9 cellular contexts compared by ENCODE assay signal in the genomic region with DNA sequence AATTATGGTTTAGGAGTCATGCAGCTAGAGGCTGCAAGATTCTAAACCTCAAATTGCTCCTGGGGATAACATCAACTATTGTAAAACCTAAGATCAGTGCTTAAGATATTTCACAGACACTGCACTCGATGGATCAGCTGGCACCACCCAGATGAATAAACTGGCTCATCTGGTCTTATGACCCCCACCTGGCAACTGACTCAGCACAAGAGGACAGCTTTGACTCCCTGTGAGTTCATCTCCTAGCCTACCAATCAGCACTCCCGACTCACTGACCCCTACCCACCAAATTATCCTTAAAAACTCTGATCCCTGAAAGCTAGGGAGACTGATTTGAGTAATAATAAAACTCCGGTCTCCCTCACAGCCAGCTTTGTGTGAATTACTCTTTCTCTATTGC. TPM values are rescaled to one million over a fixed set of nuclear protein-coding genes. Genes with fewer than 3 reads are reported as not detected.
DNase-seq lines count a peak whose midpoint lies in the region; ATAC-seq, FAIRE-seq and TF ChIP-seq lines count a peak whose summit lies in the region.
"Had no signal": no experiment of that assay in that cellular context is flagged by ENCODE, and none has a peak within 500 bp of the region (broad histone marks: within the 10 kb centered on the region; RNA-seq: fewer than 3 reads in every experiment).

No MANE protein-coding gene starts in this region.

- H3K9ac ChIP-seq in parathyroid adenoma = no peak overlapping the region

- H3K4me1 ChIP-seq in parathyroid adenoma = peaks cover 17% of the 10 kb centered on the region

- FAIRE-seq in H54 (lab: Jason Lieb, UNC) = no peak

- peak overlapping the region; percentile 63 for H3K4me2 ChIP-seq in parathyroid adenoma (ENCODE audit: low read length)

- H3K4me3 ChIP-seq in dorsolateral prefrontal cortex = peak overlapping the region in 53 of 59 donors; percentile 52 to 90 (median 77)
- no peak overlapping the region for H3K4me3 ChIP-seq in parathyroid adenoma (ENCODE audit: low read depth, low read length)

- H3K9me3 ChIP-seq in parathyroid adenoma (ENCODE audit: control insufficient read depth, low read length) = no peaks in the 10 kb centered on the region
- H3K9me3 ChIP-seq: body of pancreas had no signal

- TF ChIP-seq CTCF in dorsolateral prefrontal cortex (IDR thresholded peaks at IDR 0.05 in 54 of 56, conservative IDR thresholded peaks at IDR 0.05 in 2 of 56; ENCODE audit: low read depth in 1 of 56, partially characterized antibody in 56 of 56) (no peak), parathyroid adenoma (IDR thresholded peaks at IDR 0.05) (no peak)

- DNase-seq in ELR (ENCODE audit: low read depth) (peak; percentile 6), NCI-H69 (lab: John Stamatoyannopoulos, UW) (peak; percentile 25), dorsolateral prefrontal cortex (no peak), medulla oblongata (ENCODE audit: extremely low spot score) (no peak), H54 (ENCODE audit: insufficient read length, low spot score) (no peak)
- no peak for DNase-seq in stimulated activated naive CD4-positive, alpha-beta T cell treated with Interleukin-2 at 50 U/mL for 16 hours (lab: John Stamatoyannopoulos, UW)

- intact Hi-C loops in dorsolateral prefrontal cortex (cut with DNase I) = loop anchor here in 1 of 2 donors (5.0 to 10.0 kb wide), 3 partner anchors 289 to 561 kb away; a partner anchor contains a TSS

- peak overlapping the region in 11 of 59 donors; percentile 61 to 92 (median 86) for H3K27ac ChIP-seq in dorsolateral prefrontal cortex
- H3K27ac ChIP-seq in parathyroid adenoma = no peak overlapping the region

- H3K79me2 ChIP-seq in parathyroid adenoma = no peaks in the 10 kb centered on the region

- H2AFZ ChIP-seq in parathyroid adenoma = no peak overlapping the region

- no peak for ATAC-seq in GM21447 (IDR thresholded peaks at IDR 0.05; ENCODE audit: unreplicated experiment)

- H3K36me3 ChIP-seq in parathyroid adenoma (ENCODE audit: control insufficient read depth, insufficient read depth, low read length) = no peaks in the 10 kb centered on the region

- no peaks in the 10 kb centered on the region for H3K27me3 ChIP-seq in dorsolateral prefrontal cortex
- no peaks in the 10 kb centered on the region for H3K27me3 ChIP-seq in parathyroid adenoma (ENCODE audit: control insufficient read depth, insufficient read depth, low read length)
- H3K27me3 ChIP-seq: body of pancreas had no signal

- no peak for TF ChIP-seq POLR2A in H54 (IDR thresholded peaks at IDR 0.05; ENCODE audit: low read depth, low read length)

RNA-seq across cellular contexts. Expression of a gene that starts 0.8 kb away (rescaled TPM):
- total RNA-seq in dorsolateral prefrontal cortex = 10 to 100 TPM in 99 of 120 experiments, 1 to 10 TPM in 21; 4.3 to 31.8 (median 14.8) TPM

Comparison
In these comparisons a context has a peak if more than half of its experiments do, and no peak if none do; other contexts are left out.
1. DNase-seq: peak in ELR (single experiment) and NCI-H69 (single experiment); none in dorsolateral prefrontal cortex (0 of 10), medulla oblongata (single experiment), H54 (single experiment) and stimulated activated naive CD4-positive, alpha-beta T cell treated with Interleukin-2 at 50 U/mL for 16 hours (single experiment).